ENCODE assay signal across 27 cellular contexts in the genomic region with DNA sequence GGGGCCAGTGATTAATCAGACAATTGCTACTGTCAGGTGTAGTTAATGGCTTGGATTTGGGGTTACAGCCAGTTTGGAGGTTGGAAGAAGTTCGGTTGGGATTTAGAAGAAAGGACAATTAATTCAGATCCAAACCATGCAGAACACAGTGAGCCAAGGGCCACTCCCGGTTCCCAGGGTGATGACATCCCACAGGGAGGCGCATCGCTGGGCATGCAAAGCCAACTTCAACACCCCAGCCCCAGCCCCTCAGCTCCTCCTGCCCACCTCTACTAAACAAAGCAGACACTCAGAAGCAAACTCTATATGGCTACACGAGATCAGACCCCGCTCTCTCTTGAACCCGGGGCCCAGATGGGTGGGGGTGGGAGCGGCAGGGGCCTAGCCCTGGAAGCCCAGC. TPM values are rescaled to one million over a fixed set of nuclear protein-coding genes. Genes with fewer than 3 reads are reported as not detected.
"Had no signal": no experiment of that assay in that cellular context is flagged by ENCODE, and none has a peak within 500 bp of the region (broad histone marks: within the 10 kb centered on the region; RNA-seq: fewer than 3 reads in every experiment).

No MANE protein-coding gene starts in this region.

- DNase-seq: activated B cell treated with CpG ODN at 0.5 μM for 24 hours; activated CD4-positive, alpha-beta memory T cell treated with anti-CD3 and anti-CD28 coated beads, Interleukin-2, amount 10 ng/mL, durations not matched to agents 7 days and 5 days; activated CD4-positive, alpha-beta T cell treated with anti-CD3 and anti-CD28 coated beads for 1 hour; activated CD4-positive, alpha-beta T cell treated with anti-CD3 and anti-CD28 coated beads, Interleukin-2, amount 50 U/mL, for 1 hour; activated gamma-delta T cell; activated naive CD4-positive, alpha-beta T cell treated with anti-CD3 and anti-CD28 coated beads, Interleukin-2, amount 10 ng/mL, durations not matched to agents 7 days and 5 days; activated naive CD8-positive, alpha-beta T cell treated with anti-CD3 and anti-CD28 coated beads for 36 hours; activated T-cell treated with anti-CD3 and anti-CD28 coated beads for 4 hours; activated T-cell treated with anti-CD3 and anti-CD28 coated beads, Interleukin-2, amount 50 U/mL, for 48 hours; central memory CD4-positive, alpha-beta T cell; NCI-H1092; NCI-H1417; NCI-H1694; NCI-H2029; NCI-H2107; NCI-H2171 treated with DMSO at 0.1 percent for 48 hours; NCI-H345; NCI-H510A; NCI-H526 treated with DMSO at 0.1 percent for 48 hours; NCI-H82; OCI-M1; SIG-M5; T-helper 2 cell; T1000 had no signal

- H3K27ac ChIP-seq: KMS-11 had no signal

- ATAC-seq: activated T-helper 17 cell treated with anti-CD3 and anti-CD28 coated beads, Interleukin-2, amount 50 U/mL, for 72 hours had no signal

RNA-seq across cellular contexts. Expression of gene MB, which starts 10.2 kb away (rescaled TPM):
- total RNA-seq: activated B cell treated with CpG ODN at 0.5 μM for 24 hours; activated CD4-positive, alpha-beta memory T cell treated with anti-CD3 and anti-CD28 coated beads, Interleukin-2, amount 10 ng/mL, durations not matched to agents 7 days and 5 days; activated naive CD8-positive, alpha-beta T cell treated with anti-CD3 and anti-CD28 coated beads for 36 hours; MCF 10A had no signal
